Comparison of ENCODE assay signal across 9 cellular contexts in the genomic region with DNA sequence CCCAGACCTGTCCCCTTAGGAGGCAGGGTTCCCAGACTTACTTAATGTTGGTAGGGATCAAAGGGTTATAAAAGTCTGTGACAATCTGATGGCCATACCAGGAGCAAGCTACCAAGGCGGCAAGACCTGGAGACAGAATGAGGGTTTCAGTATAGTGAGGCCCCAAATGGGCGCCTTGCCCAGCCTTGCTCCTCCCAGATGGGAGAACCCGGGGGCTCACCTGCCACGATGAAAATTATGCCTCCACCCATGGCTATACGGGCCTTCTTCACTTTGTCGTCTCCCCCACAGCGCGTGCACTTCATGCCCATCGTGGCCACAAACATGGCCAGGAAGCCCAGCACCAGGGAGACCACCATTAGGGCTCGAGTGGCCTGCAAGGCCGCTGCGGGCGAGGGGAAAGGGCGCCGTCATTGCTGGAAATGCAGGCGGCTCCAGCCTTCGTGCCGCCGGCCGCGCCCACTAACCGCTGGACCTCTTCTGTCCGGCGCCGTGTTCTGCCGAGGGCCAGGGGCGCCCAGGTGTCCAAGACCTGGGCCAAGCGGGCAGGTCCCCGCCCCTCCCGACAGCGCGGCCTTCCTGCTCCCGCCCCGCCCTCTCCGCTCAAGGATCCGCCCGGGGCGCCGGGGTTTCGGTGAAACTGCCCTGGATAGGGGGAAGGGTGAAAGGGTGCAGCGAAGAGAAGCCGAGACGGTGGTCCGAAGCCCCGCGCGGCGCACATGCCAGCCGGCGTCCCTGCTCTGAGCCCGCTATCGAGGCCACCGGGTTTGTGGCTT. TPM values are rescaled to one million over a fixed set of nuclear protein-coding genes. Genes with fewer than 3 reads are reported as not detected.
DNase-seq lines count a peak whose midpoint lies in the region; ATAC-seq and TF ChIP-seq lines count a peak whose summit lies in the region.
"Had no signal": no experiment of that assay in that cellular context is flagged by ENCODE, and none has a peak within 500 bp of the region (broad histone marks: within the 10 kb centered on the region; RNA-seq: fewer than 3 reads in every experiment).

No MANE protein-coding gene starts in this region.

- H3K4me3 Mint-ChIP-seq in MCF 10A (ENCODE audit: unreplicated experiment): peak overlapping the region; percentile 73
- H3K4me3 Mint-ChIP-seq in stimulated activated naive CD8-positive, alpha-beta T cell treated with anti-CD3 and anti-CD28 coated beads, Interleukin-15, amount 100 ng/mL, for 72 hours: peak overlapping the region; percentile 76 to 80

- TF ChIP-seq CTCF in MCF 10A (IDR thresholded peaks at IDR 0.05; ENCODE audit: unreplicated experiment): no peak

- H3K27ac Mint-ChIP-seq in MCF 10A (ENCODE audit: low read depth, unreplicated experiment): peak overlapping the region; percentile 79
- peak overlapping the region; percentile 64 to 91 for H3K27ac Mint-ChIP-seq in stimulated activated naive CD8-positive, alpha-beta T cell treated with anti-CD3 and anti-CD28 coated beads, Interleukin-15, amount 100 ng/mL, for 72 hours

- H3K27me3 Mint-ChIP-seq in MCF 10A (ENCODE audit: insufficient read depth, unreplicated experiment): no peaks in the 10 kb centered on the region
- H3K27me3 Mint-ChIP-seq in stimulated activated naive CD8-positive, alpha-beta T cell treated with anti-CD3 and anti-CD28 coated beads, Interleukin-15, amount 100 ng/mL, for 72 hours: peaks cover 28% of the 10 kb centered on the region

- H3K9me3 Mint-ChIP-seq in MCF 10A (ENCODE audit: unreplicated experiment): no peaks in the 10 kb centered on the region
- no peaks in the 10 kb centered on the region for H3K9me3 Mint-ChIP-seq in stimulated activated naive CD8-positive, alpha-beta T cell treated with anti-CD3 and anti-CD28 coated beads, Interleukin-15, amount 100 ng/mL, for 72 hours

- DNase-seq in DMS79 (lab: John Stamatoyannopoulos, UW) (peak; percentile 37), NCI-H146 (lab: John Stamatoyannopoulos, UW) (peak; percentile 80), MCF 10A (ENCODE audit: unreplicated experiment) (peak; percentile 87), kidney tubule cell (ENCODE audit: low spot score) (peak; percentile 75), Ammon's horn (ENCODE audit: low spot score) (no peak), NCI-H524 treated with DMSO at 0.1 percent for 48 hours (lab: John Stamatoyannopoulos, UW) (no peak)
- DNase-seq in stimulated activated naive CD8-positive, alpha-beta T cell treated with anti-CD3 and anti-CD28 coated beads, Interleukin-15, amount 100 ng/mL, for 72 hours: peak in 1 of 2 donors; percentile 62

- POLR2A ChIA-PET in MCF 10A (lab: Yijun Ruan, JAX): interaction anchor here (0.6 to 7.7 kb wide), 10 partner anchors 10 to 225 kb away, joined by 3 to 92 read pairs (median 6); a partner anchor contains a TSS

- H3K4me1 Mint-ChIP-seq in MCF 10A (ENCODE audit: insufficient read depth, unreplicated experiment): peaks cover 36% of the 10 kb centered on the region
- peaks cover 54% of the 10 kb centered on the region for H3K4me1 Mint-ChIP-seq in stimulated activated naive CD8-positive, alpha-beta T cell treated with anti-CD3 and anti-CD28 coated beads, Interleukin-15, amount 100 ng/mL, for 72 hours

- CTCF ChIA-PET in MCF 10A (lab: Yijun Ruan, JAX): interaction anchor here (0.6 kb wide), 1 partner anchor 160 kb away, joined by 3 read pairs; no protein-coding TSS in a partner anchor

- peaks cover 35% of the 10 kb centered on the region for H3K36me3 Mint-ChIP-seq in MCF 10A (ENCODE audit: insufficient read depth, unreplicated experiment)

- intact Hi-C loops in MCF 10A (cut with micrococcal nuclease): no loop called here

- ATAC-seq in stimulated activated naive CD8-positive, alpha-beta T cell treated with anti-CD3 and anti-CD28 coated beads, Interleukin-15, amount 100 ng/mL, for 72 hours: peak; percentile 77
- ATAC-seq in GM19452 (IDR thresholded peaks at IDR 0.05; ENCODE audit: unreplicated experiment): no peak

- TSS peak; percentile 75 for BruUV-seq in MCF 10A (replicated peaks; lab: Mats Ljungman, UMichigan)

RNA-seq across cellular contexts. Expression of a gene that starts 1.5 kb away (rescaled TPM):
- 20.8 and 23.9 TPM in 2 replicates for total RNA-seq in MCF 10A (2022)

RNA-seq across cellular contexts. Expression of a gene that starts 8.8 kb away (rescaled TPM):
- 81.0 and 91.3 TPM in 2 replicates for total RNA-seq in MCF 10A (2022)

RNA-seq across cellular contexts. Expression of a gene that starts 9.3 kb away (rescaled TPM):
- 145 and 148 TPM in 2 replicates for total RNA-seq in MCF 10A (2022)

RNA-seq across cellular contexts. Expression of a gene that starts 18.5 kb away (rescaled TPM):
- 226 and 294 TPM in 2 replicates for total RNA-seq in MCF 10A (2022)

RNA-seq across cellular contexts. Expression of a gene that starts 20.7 kb away (rescaled TPM):
- total RNA-seq in MCF 10A (2022): not detected in 2 replicates
- total RNA-seq: NCI-H460 had no signal

Comparison
In these comparisons a context has a peak if more than half of its experiments do, and no peak if none do; other contexts are left out.
1. DNase-seq: peak in DMS79 (single experiment), NCI-H146 (single experiment), MCF 10A (single experiment) and kidney tubule cell (single experiment); none in Ammon's horn (single experiment) and NCI-H524 treated with DMSO at 0.1 percent for 48 hours (single experiment).